ENCODE assay signal across 8 cellular contexts in genomic region chr1:151832318-151832984, GRCh38. TPM values are rescaled to one million over a fixed set of nuclear protein-coding genes. Genes with fewer than 3 reads are reported as not detected.
DNase-seq lines count a peak whose midpoint lies in the region; ATAC-seq and TF ChIP-seq lines count a peak whose summit lies in the region.

No MANE protein-coding gene starts in this region.

- H3K36me3 ChIP-seq in stomach, result peaks cover 0 to 4% (median 0%) of the 10 kb centered on the region in 4 donors

- intact Hi-C loops in cardiac septum (cut with DNase I), result loop anchor here (2.0 to 10.0 kb wide), 4 partner anchors 42 to 388 kb away; partner anchors contain the start of genes MRPL9 and TDRKH
- intact Hi-C loops in stomach (cut with DNase I; ENCODE audit: low total_unique reads), result no loop called here

- DNase-seq in NCI-H1417 (lab: John Stamatoyannopoulos, UW) (peak; percentile 68 to 85 (median 69)), NCI-H1417 treated with DMSO at 0.1 percent for 48 hours (lab: John Stamatoyannopoulos, UW) (no peak), RPMI8226 (peak; percentile 94), cardiac septum (ENCODE audit: low spot score) (peak; percentile 90), stomach (peak; percentile 98), foreskin melanocyte (no peak)

- peak overlapping the region; percentile 81 to 87 (median 83) for H3K27ac ChIP-seq in stomach

- H3K4me1 ChIP-seq in stomach, result peaks cover 29 to 68% (median 65%) of the 10 kb centered on the region in 4 donors

- ATAC-seq in GM18873 (IDR thresholded peaks at IDR 0.05; ENCODE audit: low FRiP score, unreplicated experiment) (no peak), GM19397 (IDR thresholded peaks at IDR 0.05; ENCODE audit: unreplicated experiment) (no peak)

- TF ChIP-seq CTCF in stomach (IDR thresholded peaks at IDR 0.05), result no peak

- 23 to 39% (median 29%) methylated on average over 9 to 10 of the region's 10 CpGs for WGBS in stomach, 5 donors

- no peaks in the 10 kb centered on the region for H3K9me3 ChIP-seq in stomach

- peak overlapping the region in 2 of 4 donors; percentile 42 to 57 for H3K4me3 ChIP-seq in stomach

- H3K27me3 ChIP-seq in stomach, result peaks cover 0 to 45% (median 0%) of the 10 kb centered on the region in 3 donors

- no peak for TF ChIP-seq POLR2A in stomach (IDR thresholded peaks at IDR 0.05)

- TF ChIP-seq EP300 in stomach (IDR thresholded peaks at IDR 0.05), result no peak

RNA-seq across cellular contexts. Expression of gene RORC, which starts 0.8 kb away (rescaled TPM):
- 5.9 TPM for total RNA-seq in cardiac septum
- total RNA-seq in stomach, result 10 to 100 TPM in 3 of 5 donors, 1 to 10 TPM in 2; 1.4 to 28.1 (median 16.2) TPM
- polyA plus RNA-seq in stomach, result 10 to 100 TPM; 11.0 to 14.5 (median 11.5) TPM

RNA-seq across cellular contexts. Expression of gene C2CD4D, which starts 7.2 kb away (rescaled TPM):
- total RNA-seq in cardiac septum (not detected), stomach (under 1 TPM in 1 of 5 donors, not detected in 4; 0.58 TPM)
- polyA plus RNA-seq in stomach, result under 1 TPM in 2 of 3 donors, not detected in 1; 0.44 to 0.73 TPM

RNA-seq across cellular contexts. Expression of gene THEM5, which starts 21.1 kb away (rescaled TPM):
- total RNA-seq in cardiac septum (not detected), stomach (not detected)
- polyA plus RNA-seq in stomach, result not detected

RNA-seq across cellular contexts. Expression of gene LINGO4, which starts 27.2 kb away (rescaled TPM):
- 0.43 TPM for total RNA-seq in cardiac septum
- total RNA-seq in stomach, result 1 to 10 TPM in 1 of 5 donors, not detected in 4; 3.2 TPM
- polyA plus RNA-seq in stomach, result under 1 TPM in 1 of 3 donors, not detected in 2; 0.06 TPM

RNA-seq across cellular contexts. Expression of gene TDRKH, which starts 42.2 kb away (rescaled TPM):
- total RNA-seq in cardiac septum, result 6.0 TPM
- total RNA-seq in stomach, result 10 to 100 TPM in 1 of 5 donors, 1 to 10 TPM in 3, under 1 TPM in 1; 0.29 to 30.4 (median 3.3) TPM
- 1 to 10 TPM; 1.9 to 2.6 (median 2.4) TPM for polyA plus RNA-seq in stomach

Comparison
In these comparisons a context has a peak if more than half of its experiments do, and no peak if none do; other contexts are left out.
1. DNase-seq: peak in NCI-H1417 (3 of 3), RPMI8226 (single experiment), cardiac septum (single experiment) and stomach (single experiment); none in NCI-H1417 treated with DMSO at 0.1 percent for 48 hours (single experiment) and foreskin melanocyte (single experiment).